20 cellular contexts compared by ENCODE assay signal in genomic region chr16:76963614-76964315, GRCh38.
A peak's percentile ranks its signal among the peaks of the same experiment; 100 is the strongest.
DNase-seq lines count a peak whose midpoint lies in the region; ATAC-seq and TF ChIP-seq lines count a peak whose summit lies in the region.
"Had no signal": no experiment of that assay in that cellular context is flagged by ENCODE, and none has a peak within 500 bp of the region (broad histone marks: within the 10 kb centered on the region; RNA-seq: fewer than 3 reads in every experiment).

No MANE protein-coding gene starts in this region.

- DNase-seq in MM.1S, result peak; percentile 80
- peak; percentile 31 for DNase-seq in germinal center (ENCODE audit: low spot score)
- no peak for DNase-seq in NCI-H2171 (lab: John Stamatoyannopoulos, UW)
- no peak for DNase-seq in UCSD-AML1 (lab: John Stamatoyannopoulos, UW; ENCODE audit: unreplicated experiment)
- no peak for DNase-seq in endodermal cell
- DNase-seq in AG08396 (ENCODE audit: low spot score), result no peak
- DNase-seq: activated naive CD8-positive, alpha-beta T cell treated with anti-CD3 and anti-CD28 coated beads, Interleukin-2, amount 50 U/mL, for 24 hours; BE2C; DMS 273 treated with DMSO at 0.1 percent for 48 hours; effector CD4-positive, alpha-beta T cell; KBM-7; left cardiac atrium; NCI-H187; NCI-H524; stimulated activated CD4-positive, alpha-beta T cell treated with anti-CD3 and anti-CD28 coated beads, Interleukin-4, amount 100 ng/mL, for 1 hour; stimulated activated CD8-positive, alpha-beta memory T cell treated with anti-CD3 and anti-CD28 coated beads, Interleukin-4, amount 100 ng/mL, for 48 hours; testis had no signal

- no peak overlapping the region for H2AFZ ChIP-seq in MM.1S (ENCODE audit: low read length)

- no peaks in the 10 kb centered on the region for H3K36me3 Mint-ChIP-seq in endodermal cell (ENCODE audit: low read depth)

- no peaks in the 10 kb centered on the region for H3K9me2 ChIP-seq in MM.1S (replicated peaks; ENCODE audit: insufficient read depth, low read length)

- no peak for TF ChIP-seq CTCF in MM.1S (IDR thresholded peaks at IDR 0.05; ENCODE audit: low read length)
- TF ChIP-seq CTCF in endodermal cell (conservative IDR thresholded peaks at IDR 0.05), result no peak

- peak overlapping the region; percentile 39; the same call in 1 of the 2 replicates for H3K4me2 ChIP-seq in MM.1S (ENCODE audit: low read depth, low read length)

- H3K27me3 Mint-ChIP-seq in endodermal cell (ENCODE audit: insufficient read depth), result peaks cover 4% of the 10 kb centered on the region
- H3K27me3 Mint-ChIP-seq: activated naive CD8-positive, alpha-beta T cell treated with anti-CD3 and anti-CD28 coated beads, Interleukin-2, amount 50 U/mL, for 24 hours had no signal

- 88 to 93% methylated on average over 2 to 7 of the region's 9 CpGs for WGBS in endodermal cell (ENCODE audit: insufficient coverage in 1 of 2, insufficient read length in 1 of 2), 2 experiments

- no peak overlapping the region for H3K4me3 ChIP-seq in MM.1S (ENCODE audit: low read length)
- H3K4me3 ChIP-seq in endodermal cell (ENCODE audit: low read length), result no peak overlapping the region
- H3K4me3 ChIP-seq: testis had no signal

- no peaks in the 10 kb centered on the region for H4K20me1 ChIP-seq in MM.1S (ENCODE audit: insufficient read depth, low read length)

- H3K4me1 ChIP-seq in MM.1S (ENCODE audit: low read length) (peaks cover 11% of the 10 kb centered on the region), endodermal cell (ENCODE audit: control insufficient read depth, insufficient read depth, low read length) (no peaks in the 10 kb centered on the region)
- H3K4me1 ChIP-seq: BE2C, testis had no signal

- H3K79me2 ChIP-seq in MM.1S (ENCODE audit: low read length), result no peaks in the 10 kb centered on the region

- H3F3A ChIP-seq in MM.1S (ENCODE audit: insufficient read depth, low read length), result no peaks in the 10 kb centered on the region

- no peaks in the 10 kb centered on the region for H3K36me3 ChIP-seq in MM.1S (replicated peaks; ENCODE audit: insufficient read depth, low read length)
- no peaks in the 10 kb centered on the region for H3K36me3 ChIP-seq in endodermal cell (ENCODE audit: control insufficient read depth, insufficient read depth, low read length)
- H3K36me3 ChIP-seq: BE2C had no signal

- H3K27me3 ChIP-seq in MM.1S (replicated peaks; ENCODE audit: insufficient read depth, low read length) (peaks cover 8% of the 10 kb centered on the region; the same call in 1 of the 2 replicates), endodermal cell (ENCODE audit: control insufficient read depth, insufficient read depth, low read length, poor library complexity, severe bottlenecking) (no peaks in the 10 kb centered on the region)
- H3K27me3 ChIP-seq: BE2C, testis had no signal

- H3K27ac Mint-ChIP-seq in endodermal cell, result no peak overlapping the region
- H3K27ac Mint-ChIP-seq: activated naive CD8-positive, alpha-beta T cell treated with anti-CD3 and anti-CD28 coated beads, Interleukin-2, amount 50 U/mL, for 24 hours had no signal

- no peaks in the 10 kb centered on the region for H3K9me3 ChIP-seq in MM.1S (replicated peaks; ENCODE audit: insufficient read depth, low read length)
- no peaks in the 10 kb centered on the region for H3K9me3 ChIP-seq in endodermal cell (ENCODE audit: control insufficient read depth, low read length)
- H3K9me3 ChIP-seq: BE2C, testis had no signal

- ATAC-seq in GM18867 (IDR thresholded peaks at IDR 0.05; ENCODE audit: unreplicated experiment) (peak; percentile 95), HG02852 (IDR thresholded peaks at IDR 0.05; ENCODE audit: unreplicated experiment) (peak; percentile 76)
- ATAC-seq: activated naive CD8-positive, alpha-beta T cell treated with anti-CD3 and anti-CD28 coated beads, Interleukin-2, amount 50 U/mL, for 24 hours; left cardiac atrium had no signal

- H3K9ac ChIP-seq in MM.1S (ENCODE audit: low read length), result no peak overlapping the region
- no peak overlapping the region for H3K9ac ChIP-seq in endodermal cell (ENCODE audit: extremely low read depth, low read length, poor library complexity, severe bottlenecking)

- H3K4me1 Mint-ChIP-seq in endodermal cell, result no peaks in the 10 kb centered on the region
- H3K4me1 Mint-ChIP-seq: activated naive CD8-positive, alpha-beta T cell treated with anti-CD3 and anti-CD28 coated beads, Interleukin-2, amount 50 U/mL, for 24 hours had no signal

- H3K9me3 Mint-ChIP-seq in endodermal cell, result peaks cover under 1% of the 10 kb centered on the region
- H3K9me3 Mint-ChIP-seq: activated naive CD8-positive, alpha-beta T cell treated with anti-CD3 and anti-CD28 coated beads, Interleukin-2, amount 50 U/mL, for 24 hours had no signal

- H3K27ac ChIP-seq in MM.1S (ENCODE audit: low read length) (no peak overlapping the region), endodermal cell (ENCODE audit: low read depth, low read length) (no peak overlapping the region)
- H3K27ac ChIP-seq: testis, VCaP had no signal

- H3K4me3 Mint-ChIP-seq in endodermal cell, result no peak overlapping the region
- H3K4me3 Mint-ChIP-seq: activated naive CD8-positive, alpha-beta T cell treated with anti-CD3 and anti-CD28 coated beads, Interleukin-2, amount 50 U/mL, for 24 hours had no signal

Comparison
In these comparisons a context has a peak if more than half of its experiments do, and no peak if none do; other contexts are left out.
1. DNase-seq: peak in MM.1S (single experiment) and germinal center (single experiment); none in NCI-H2171 (single experiment), UCSD-AML1 (single experiment), endodermal cell (single experiment) and AG08396 (single experiment).